ENCODE assay signal across 1 cellular context in genomic region chr14:23206422-23207145, GRCh38.
TF ChIP-seq lines count a peak whose summit lies in the region.

No MANE protein-coding gene starts in this region.

TF ChIP-seq in neural cell, 6 proteins besides CTCF, POLR2A, EP300 and RAD21:
- no peak for TF ChIP-seq TAF1 (IDR thresholded peaks at IDR 0.05; ENCODE audit: low read depth)
- TF ChIP-seq MXI1 (conservative IDR thresholded peaks at IDR 0.05; ENCODE audit: poor library complexity, severe bottlenecking), result no peak
- TF ChIP-seq REST (IDR thresholded peaks at IDR 0.05; ENCODE audit: borderline replicate concordance), result no peak
- TF ChIP-seq POLR2AphosphoS5 (IDR thresholded peaks at IDR 0.05), result no peak
- no peak for TF ChIP-seq SMC3 (conservative IDR thresholded peaks at IDR 0.05; ENCODE audit: poor library complexity)
- no peak for TF ChIP-seq EZH2 (IDR thresholded peaks at IDR 0.05; ENCODE audit: borderline replicate concordance, insufficient read depth, low read length, poor library complexity, severe bottlenecking)
